In genomic region chr17:38466346-38467315, GRCh38 we compare ENCODE assay signal across 18 cellular contexts. TPM values are rescaled to one million over a fixed set of nuclear protein-coding genes. Genes with fewer than 3 reads are reported as not detected.
DNase-seq lines count a peak whose midpoint lies in the region; ATAC-seq and TF ChIP-seq lines count a peak whose summit lies in the region.
"Had no signal": no experiment of that assay in that cellular context is flagged by ENCODE, and none has a peak within 500 bp of the region (broad histone marks: within the 10 kb centered on the region; RNA-seq: fewer than 3 reads in every experiment).

No MANE protein-coding gene starts in this region.

- POLR2A ChIA-PET in Caco-2 (lab: Charles Lee), result no interaction called here

- H3K27me3 ChIP-seq in Caco-2 (replicated peaks; ENCODE audit: control insufficient read depth, insufficient read depth, low read length), result no peaks in the 10 kb centered on the region
- no peaks in the 10 kb centered on the region for H3K27me3 ChIP-seq in ascending aorta
- no peaks in the 10 kb centered on the region for H3K27me3 ChIP-seq in right cardiac atrium (ENCODE audit: control insufficient read depth, insufficient read depth)
- H3K27me3 ChIP-seq in spleen (replicated peaks in 1 of 7), result no peaks in the 10 kb centered on the region

- H3K9me3 ChIP-seq in Caco-2, result no peaks in the 10 kb centered on the region
- no peaks in the 10 kb centered on the region for H3K9me3 ChIP-seq in ascending aorta
- H3K9me3 ChIP-seq in right cardiac atrium (ENCODE audit: control insufficient read depth, low read length), result no peaks in the 10 kb centered on the region
- H3K9me3 ChIP-seq in spleen, result no peaks in the 10 kb centered on the region

- H3K4me3 Mint-ChIP-seq in Caco-2 (ENCODE audit: unreplicated experiment), result no peak overlapping the region
- H3K4me3 Mint-ChIP-seq: activated CD8-positive, alpha-beta T cell treated with anti-CD3 and anti-CD28 coated beads, Interleukin-2, amount 10 ng/mL, durations not matched to agents 7 days and 5 days had no signal

- H3K27ac ChIP-seq in ascending aorta (peak overlapping the region; percentile 95 to 99), right cardiac atrium (ENCODE audit: low read length) (peak overlapping the region; percentile 72), spleen (peak overlapping the region; percentile 55 to 91 (median 82))

- peaks cover 28% of the 10 kb centered on the region for H3K36me3 Mint-ChIP-seq in Caco-2 (ENCODE audit: insufficient read depth, unreplicated experiment)

- 77% methylated on average over 57 of the region's 57 CpGs for WGBS in right cardiac atrium
- WGBS in spleen, 5 donors, result 85 to 93% (median 86%) methylated on average over 19 to 57 of the region's 57 CpGs

- intact Hi-C loops in Caco-2 (cut with micrococcal nuclease; ENCODE audit: unreplicated experiment), result no loop called here
- intact Hi-C loops in ascending aorta (cut with DNase I), result no loop called here
- intact Hi-C loops in right cardiac atrium (cut with DNase I), result no loop called here
- intact Hi-C loops in spleen (cut with DNase I; ENCODE audit: low total_unique reads), result no loop called here

- peaks cover 18% of the 10 kb centered on the region for H3K4me1 Mint-ChIP-seq in Caco-2 (ENCODE audit: low read depth, unreplicated experiment)

- H3K27ac Mint-ChIP-seq in Caco-2 (ENCODE audit: unreplicated experiment), result no peak overlapping the region
- H3K27ac Mint-ChIP-seq: activated CD8-positive, alpha-beta T cell treated with anti-CD3 and anti-CD28 coated beads, Interleukin-2, amount 10 ng/mL, durations not matched to agents 7 days and 5 days had no signal

- DNase-seq in Caco-2, result no peak
- DNase-seq in ascending aorta (ENCODE audit: low spot score in 2 of 2), result no peak
- DNase-seq in right cardiac atrium, result peak in 1 of 3 donors; percentile 67
- DNase-seq in spleen, result no peak
- no peak for DNase-seq in putamen (ENCODE audit: low spot score)
- no peak for DNase-seq in NCI-H526 treated with DMSO at 0.1 percent for 48 hours (lab: John Stamatoyannopoulos, UW)
- DNase-seq: activated CD8-positive, alpha-beta T cell treated with anti-CD3 and anti-CD28 coated beads, Interleukin-2, amount 10 ng/mL, durations not matched to agents 7 days and 5 days; activated effector memory CD4-positive, alpha-beta T cell treated with anti-CD3 and anti-CD28 coated beads, Interleukin-2, amount 50 U/mL, for 16 hours; DMS53; KBM-7; NCI-H1436 treated with DMSO at 0.1 percent for 48 hours; NCI-H774; retina; RPMI8226; T1000; trophoblast cell had no signal

- TF ChIP-seq POLR2A in spleen (IDR thresholded peaks at IDR 0.05), result no peak

- no peaks in the 10 kb centered on the region for H3K27me3 Mint-ChIP-seq in Caco-2 (ENCODE audit: insufficient read depth, unreplicated experiment)

- H3K9me3 Mint-ChIP-seq in Caco-2 (ENCODE audit: unreplicated experiment), result no peaks in the 10 kb centered on the region

- H3K4me1 ChIP-seq in Caco-2 (no peaks in the 10 kb centered on the region), ascending aorta (peaks cover 20 to 47% of the 10 kb centered on the region in 2 donors), right cardiac atrium (ENCODE audit: control insufficient read depth, insufficient read depth, low read length) (no peaks in the 10 kb centered on the region), spleen (peaks cover 8 to 91% (median 56%) of the 10 kb centered on the region in 6 donors)

- CTCF ChIA-PET in Caco-2 (lab: Charles Lee), result interaction anchor here (1.2 kb wide), 1 partner anchor 43 kb away, joined by 3 read pairs; no protein-coding TSS in a partner anchor

- H3K4me3 ChIP-seq in Caco-2 (ENCODE audit: low read depth, low read length) (no peak overlapping the region), ascending aorta (peak overlapping the region; percentile 54 to 66), right cardiac atrium (ENCODE audit: low read length) (no peak overlapping the region), spleen (peak overlapping the region in 2 of 8 donors; percentile 5 to 62)

- ATAC-seq in right cardiac atrium (no peak), GM18520 (IDR thresholded peaks at IDR 0.05; ENCODE audit: unreplicated experiment) (no peak), GM18861 (IDR thresholded peaks at IDR 0.05; ENCODE audit: unreplicated experiment) (no peak)
- ATAC-seq: activated CD8-positive, alpha-beta T cell treated with anti-CD3 and anti-CD28 coated beads, Interleukin-2, amount 10 ng/mL, durations not matched to agents 7 days and 5 days had no signal

- TF ChIP-seq CTCF in Caco-2 (IDR thresholded peaks at IDR 0.05; ENCODE audit: insufficient read depth in 1 of 2, low read depth in 1 of 2, low read length in 1 of 2, severe bottlenecking in 1 of 2, unreplicated experiment in 1 of 2) (no peak), ascending aorta (IDR thresholded peaks at IDR 0.05) (no peak), spleen (IDR thresholded peaks at IDR 0.05 in 8 of 11, conservative IDR thresholded peaks at IDR 0.05 in 3 of 11) (no peak)

- BruUV-seq in Caco-2 (replicated peaks; lab: Mats Ljungman, UMichigan), result TSS peak; percentile 19

- H3K36me3 ChIP-seq in Caco-2 (ENCODE audit: control insufficient read depth, insufficient read depth, low read length) (no peaks in the 10 kb centered on the region; the same call in 1 of the 2 replicates), ascending aorta (peaks cover 42 to 53% of the 10 kb centered on the region in 2 donors), spleen (peaks cover 0 to 82% (median 14%) of the 10 kb centered on the region in 6 donors)

RNA-seq across cellular contexts. Expression of gene ARHGAP23, which starts 38.4 kb away (rescaled TPM):
- total RNA-seq in Caco-2 (2022) (69.7 and 83.5 TPM in 2 replicates), ascending aorta (89.0 TPM), right cardiac atrium (10 to 100 TPM; 61.8 to 96.9 (median 77.4) TPM), spleen (100 to 1,000 TPM in 4 of 7 donors, 10 to 100 TPM in 3; 60.5 to 250 (median 109) TPM)
- polyA plus RNA-seq in right cardiac atrium (40.7 TPM), spleen (10 to 100 TPM in 1 of 3 donors, 1 to 10 TPM in 2; 7.5 to 35.4 (median 9.0) TPM)

Comparison
In these comparisons a context has a peak if more than half of its experiments do, and no peak if none do; other contexts are left out.
1. H3K4me3 ChIP-seq: peak in ascending aorta (2 of 2); none in Caco-2 (single experiment) and right cardiac atrium (single experiment).
2. Peak in every context shown above with its lines, with median percentiles within 50 percentile points of each other: H3K27ac ChIP-seq.